Comparison of ENCODE assay signal across 26 cellular contexts in the genomic region with DNA sequence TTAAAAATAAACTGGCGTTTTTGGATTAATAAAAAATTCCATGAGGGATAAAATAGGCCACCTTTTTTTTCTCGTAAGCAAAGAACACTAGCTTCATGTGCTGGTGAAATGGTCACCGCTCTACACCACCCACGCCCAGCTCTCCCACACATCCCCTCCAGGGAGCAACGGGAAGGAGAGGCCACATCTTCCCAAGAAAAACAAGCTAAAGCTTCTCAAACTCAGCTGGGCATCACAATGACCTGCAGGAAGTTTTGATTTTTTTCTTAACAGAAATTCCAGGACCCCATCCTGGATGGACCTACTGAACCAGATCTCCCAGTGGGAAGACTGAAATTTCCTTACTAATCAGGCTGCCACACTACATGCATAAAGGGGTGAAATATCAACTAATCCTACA. TPM values are rescaled to one million over a fixed set of nuclear protein-coding genes. Genes with fewer than 3 reads are reported as not detected.
DNase-seq lines count a peak whose midpoint lies in the region; TF ChIP-seq lines count a peak whose summit lies in the region.
"Had no signal": no experiment of that assay in that cellular context is flagged by ENCODE, and none has a peak within 500 bp of the region (broad histone marks: within the 10 kb centered on the region; RNA-seq: fewer than 3 reads in every experiment).

No MANE protein-coding gene starts in this region.

- peaks cover 17% of the 10 kb centered on the region for H3K9me3 Mint-ChIP-seq in HFFc6
- H3K9me3 Mint-ChIP-seq: activated B cell treated with CpG ODN at 0.5 μM for 24 hours; stimulated activated naive CD8-positive, alpha-beta T cell treated with anti-CD3 and anti-CD28 coated beads, Interleukin-15, Interleukin-2, amounts not matched to agents 100 ng/mL and 50 ng/mL, for 24 hours had no signal

- TF ChIP-seq POLR2A in testis (IDR thresholded peaks at IDR 0.05) = no peak

- no peak for DNase-seq in HFFc6
- DNase-seq in cardiac fibroblast (ENCODE audit: low read depth in 2 of 2) = peak; percentile 50 to 65
- peak; percentile 70 for DNase-seq in left kidney (ENCODE audit: low read depth, low spot score)
- peak; percentile 75 for DNase-seq in testis
- DNase-seq in NCI-H774 (lab: John Stamatoyannopoulos, UW) = no peak
- no peak for DNase-seq in RKO (ENCODE audit: low spot score)
- no peak for DNase-seq in Ammon's horn (ENCODE audit: low spot score)
- DNase-seq: activated B cell treated with CpG ODN at 0.5 μM for 24 hours; activated CD4-positive, alpha-beta T cell treated with anti-CD3 and anti-CD28 coated beads, Interleukin-2, amount 50 U/mL, for 4 hours; activated CD8-positive, alpha-beta memory T cell treated with anti-CD3 and anti-CD28 coated beads, Interleukin-2, amount 50 U/mL, for 4 hours; body of pancreas; CD4-positive, alpha-beta memory T cell; colonic mucosa; GF-D8; left ventricle myocardium superior; NCI-H1048; NCI-H2029 treated with DMSO at 0.1 percent for 48 hours; NCI-H226; NCI-H82; spleen; stimulated activated CD4-positive, alpha-beta T cell treated with anti-CD3 and anti-CD28 coated beads, Interleukin-4, amount 100 ng/mL, for 4 hours had no signal

- WGBS in testis, 2 donors = 25 to 34% methylated on average over 5 of the region's 5 CpGs

- no peak overlapping the region for H3K4me3 ChIP-seq in cardiac fibroblast (replicated peaks in 1 of 2; ENCODE audit: low read depth in 2 of 2, low read length in 2 of 2)
- H3K4me3 ChIP-seq in testis = no peak overlapping the region
- H3K4me3 ChIP-seq: body of pancreas, colonic mucosa, HAP-1, heart right ventricle, spleen had no signal

- peak overlapping the region; percentile 79 for H3K27ac Mint-ChIP-seq in HFFc6
- H3K27ac Mint-ChIP-seq: activated B cell treated with CpG ODN at 0.5 μM for 24 hours; activated naive CD8-positive, alpha-beta T cell; activated T-helper 2 cell treated with anti-CD3 and anti-CD28 coated beads, Interferon-gamma antibody, Interleukin-2, Interleukin-4, amounts not matched to agents 10 μg/mL and 5 μg/mL and 100 μg/mL, durations not matched to agents 14 hours and 24 hours and 36 hours; stimulated activated naive CD8-positive, alpha-beta T cell treated with anti-CD3 and anti-CD28 coated beads, Interleukin-15, Interleukin-2, amounts not matched to agents 100 ng/mL and 50 ng/mL, for 24 hours had no signal

- H3K27ac ChIP-seq in testis = peak overlapping the region; percentile 61 to 79
- H3K27ac ChIP-seq: body of pancreas, colonic mucosa, heart right ventricle, spleen had no signal

- H3K4me3 Mint-ChIP-seq in HFFc6 = peak overlapping the region; percentile 63
- H3K4me3 Mint-ChIP-seq: activated B cell treated with CpG ODN at 0.5 μM for 24 hours; activated naive CD8-positive, alpha-beta T cell; CD4-positive, alpha-beta memory T cell; stimulated activated naive CD8-positive, alpha-beta T cell treated with anti-CD3 and anti-CD28 coated beads, Interleukin-15, Interleukin-2, amounts not matched to agents 100 ng/mL and 50 ng/mL, for 24 hours had no signal

- H3K4me1 Mint-ChIP-seq in HFFc6 (ENCODE audit: low read depth) = peaks cover 98% of the 10 kb centered on the region
- H3K4me1 Mint-ChIP-seq: activated B cell treated with CpG ODN at 0.5 μM for 24 hours had no signal

- H3K27me3 ChIP-seq in testis = no peaks in the 10 kb centered on the region
- H3K27me3 ChIP-seq: body of pancreas, colonic mucosa, heart right ventricle, spleen had no signal

- TF ChIP-seq CTCF in HFFc6 (IDR thresholded peaks at IDR 0.05) (no peak), cardiac fibroblast (IDR thresholded peaks at IDR 0.05; ENCODE audit: low read depth, low read length) (no peak), testis (IDR thresholded peaks at IDR 0.05) (no peak)

- H3K36me3 ChIP-seq in testis (ENCODE audit: low read depth, missing control alignments) = no peaks in the 10 kb centered on the region
- H3K36me3 ChIP-seq: colonic mucosa, HAP-1, heart right ventricle, spleen had no signal

- H3K27me3 Mint-ChIP-seq in HFFc6 (ENCODE audit: insufficient read depth) = no peaks in the 10 kb centered on the region; the same call in 1 of the 2 replicates
- H3K27me3 Mint-ChIP-seq: activated naive CD8-positive, alpha-beta T cell; CD4-positive, alpha-beta memory T cell; stimulated activated naive CD8-positive, alpha-beta T cell treated with anti-CD3 and anti-CD28 coated beads, Interleukin-15, Interleukin-2, amounts not matched to agents 100 ng/mL and 50 ng/mL, for 24 hours had no signal

- H3K4me1 ChIP-seq in testis = peaks cover 42% of the 10 kb centered on the region
- H3K4me1 ChIP-seq: body of pancreas, colonic mucosa had no signal

- intact Hi-C loops in testis (cut with DNase I; ENCODE audit: low total_unique reads) = no loop called here

- H3K36me3 Mint-ChIP-seq in HFFc6 (ENCODE audit: low read depth) = peaks cover 47% of the 10 kb centered on the region

- H3K9me3 ChIP-seq in testis = no peaks in the 10 kb centered on the region
- H3K9me3 ChIP-seq: body of pancreas, colonic mucosa, HAP-1, heart right ventricle had no signal

RNA-seq across cellular contexts. Expression of a gene that starts 9.8 kb away (rescaled TPM):
- 10 to 100 TPM; 59.6 to 75.4 (median 67.6) TPM for total RNA-seq in HFFc6 (2021; fragmentation: NEBNext Ultra II Directional; extraction: Animal tissue kit (Norgen Biotek cat#: 25700))
- total RNA-seq in testis = 10 to 100 TPM; 30.8 to 57.2 TPM
- 27.8 TPM for polyA plus RNA-seq in testis (ENCODE audit: insufficient read depth, low read depth, low replicate concordance)

Comparison
In these comparisons a context has a peak if more than half of its experiments do, and no peak if none do; other contexts are left out.
1. DNase-seq: peak in cardiac fibroblast (2 of 2), left kidney (single experiment) and testis (single experiment); none in HFFc6 (single experiment), NCI-H774 (single experiment), RKO (single experiment) and Ammon's horn (single experiment).